Comparison of ENCODE assay signal across 21 cellular contexts in genomic region chr2:7809640-7810039, GRCh38.
"Had no signal": no experiment of that assay in that cellular context is flagged by ENCODE, and none has a peak within 500 bp of the region (broad histone marks: within the 10 kb centered on the region; RNA-seq: fewer than 3 reads in every experiment).

No MANE protein-coding gene starts in this region.

- H3K9me3 ChIP-seq: adrenal gland, ascending aorta, testis, vagina had no signal

- H3K4me1 Mint-ChIP-seq: activated CD4-positive, alpha-beta T cell treated with anti-CD3 and anti-CD28 coated beads, Interleukin-2, amount 10 ng/mL, durations not matched to agents 7 days and 5 days; mesothelial cell of epicardium had no signal

- ATAC-seq: activated naive CD4-positive, alpha-beta T cell treated with anti-CD3 and anti-CD28 coated beads, Interleukin-2, amount 50 U/mL, for 72 hours; activated T-helper 17 cell treated with anti-CD3 and anti-CD28 coated beads, Interleukin-2, amount 50 U/mL, for 72 hours; esophagus mucosa; left ventricle myocardium superior; naive thymus-derived CD8-positive, alpha-beta T cell had no signal

- H3K27ac ChIP-seq: adrenal gland, ascending aorta, testis, vagina had no signal

- H3K4me3 Mint-ChIP-seq: activated CD4-positive, alpha-beta T cell treated with anti-CD3 and anti-CD28 coated beads, Interleukin-2, amount 10 ng/mL, durations not matched to agents 7 days and 5 days; activated T-cell treated with anti-CD3 and anti-CD28 coated beads, Interleukin-2, amount 50 U/mL, for 24 hours; activated T-helper 17 cell treated with anti-CD3 and anti-CD28 coated beads, Interleukin-2, amount 50 U/mL, for 72 hours; mesothelial cell of epicardium; naive thymus-derived CD8-positive, alpha-beta T cell had no signal

- H3K4me3 ChIP-seq: adrenal gland, ascending aorta, testis, vagina had no signal

- H3K27me3 Mint-ChIP-seq: activated CD4-positive, alpha-beta T cell treated with anti-CD3 and anti-CD28 coated beads, Interleukin-2, amount 10 ng/mL, durations not matched to agents 7 days and 5 days; activated T-cell treated with anti-CD3 and anti-CD28 coated beads, Interleukin-2, amount 50 U/mL, for 24 hours; activated T-helper 17 cell treated with anti-CD3 and anti-CD28 coated beads, Interleukin-2, amount 50 U/mL, for 72 hours; naive thymus-derived CD8-positive, alpha-beta T cell had no signal

- DNase-seq: activated CD4-positive, alpha-beta T cell treated with anti-CD3 and anti-CD28 coated beads, Interleukin-2, amount 10 ng/mL, durations not matched to agents 7 days and 5 days; activated CD4-positive, CD25-positive, alpha-beta regulatory T cell treated with anti-CD3 and anti-CD28 coated beads, Interleukin-2, amount 50 U/mL, for 72 hours; activated T-cell treated with anti-CD3 and anti-CD28 coated beads, Interleukin-2, amount 50 U/mL, for 24 hours; adrenal gland; central memory CD4-positive, alpha-beta T cell; dermis blood vessel endothelial cell; effector CD8-positive, alpha-beta T cell; hippocampal formation; left ventricle myocardium superior; mammary epithelial cell; naive thymus-derived CD8-positive, alpha-beta T cell; stimulated activated CD4-positive, alpha-beta T cell treated with anti-CD3 and anti-CD28 coated beads, Interleukin-2, amount 100 ng/mL, for 48 hours; stimulated activated naive CD4-positive, alpha-beta T cell; testis; trophoblast cell had no signal

- H3K36me3 ChIP-seq: adrenal gland, ascending aorta, vagina had no signal

- H3K4me1 ChIP-seq: adrenal gland, ascending aorta, testis, vagina had no signal

- H3K27me3 ChIP-seq: adrenal gland, ascending aorta, testis, vagina had no signal

- H3K27ac Mint-ChIP-seq: activated CD4-positive, alpha-beta T cell treated with anti-CD3 and anti-CD28 coated beads, Interleukin-2, amount 10 ng/mL, durations not matched to agents 7 days and 5 days; activated naive CD4-positive, alpha-beta T cell treated with anti-CD3 and anti-CD28 coated beads, Interleukin-2, amount 50 U/mL, for 72 hours; activated T-cell treated with anti-CD3 and anti-CD28 coated beads, Interleukin-2, amount 50 U/mL, for 24 hours; activated T-helper 17 cell treated with anti-CD3 and anti-CD28 coated beads, Interleukin-2, amount 50 U/mL, for 72 hours; mesothelial cell of epicardium; naive thymus-derived CD8-positive, alpha-beta T cell had no signal

- H3K36me3 Mint-ChIP-seq: mesothelial cell of epicardium; naive thymus-derived CD8-positive, alpha-beta T cell had no signal
